Comparison of ENCODE assay signal across 4 cellular contexts in the genomic region with DNA sequence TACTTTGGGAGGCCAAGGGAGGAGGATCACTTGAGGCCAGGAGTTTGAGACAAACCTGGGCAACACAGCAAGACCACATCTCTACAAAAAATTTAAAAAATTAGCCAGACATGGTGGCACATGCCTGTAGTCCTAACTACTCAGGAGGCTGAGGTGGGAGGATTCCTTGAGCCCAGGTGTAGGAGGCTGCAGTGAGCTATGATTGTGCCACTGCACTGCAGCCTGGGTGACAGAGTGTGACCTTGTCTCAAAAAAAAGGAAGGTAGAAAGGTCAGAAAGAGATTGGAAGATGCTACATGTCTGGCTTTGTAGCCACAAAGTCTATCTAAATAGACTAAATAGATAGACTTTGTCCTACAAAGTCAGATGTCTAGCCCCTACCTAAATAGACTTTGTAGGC. TPM values are rescaled to one million over a fixed set of nuclear protein-coding genes. Genes with fewer than 3 reads are reported as not detected.
"Had no signal": no experiment of that assay in that cellular context is flagged by ENCODE, and none has a peak within 500 bp of the region (broad histone marks: within the 10 kb centered on the region; RNA-seq: fewer than 3 reads in every experiment).

No MANE protein-coding gene starts in this region.

RNA-seq across cellular contexts. Expression of a gene that starts 49.9 kb away (rescaled TPM):
- total RNA-seq: activated B cell treated with CpG ODN at 0.5 μM for 24 hours; activated CD4-positive, alpha-beta T cell treated with anti-CD3 and anti-CD28 coated beads, Interleukin-2, amount 10 ng/mL, durations not matched to agents 7 days and 5 days; activated CD8-positive, alpha-beta T cell treated with anti-CD3 and anti-CD28 coated beads, Interleukin-2, amount 10 ng/mL, durations not matched to agents 7 days and 5 days; T-helper 1 cell treated with Interleukin-12 subunit alpha and Interleukin-12 subunit beta and Interleukin-4 antibody, amounts not matched to agents 30 ng/mL and 1 ng/mL, for 36 hours had no signal
